In genomic region chr5:74630387-74631087, GRCh38 we compare ENCODE assay signal across 9 cellular contexts. TPM values are rescaled to one million over a fixed set of nuclear protein-coding genes. Genes with fewer than 3 reads are reported as not detected.
DNase-seq lines count a peak whose midpoint lies in the region; ATAC-seq and TF ChIP-seq lines count a peak whose summit lies in the region.
"Had no signal": no experiment of that assay in that cellular context is flagged by ENCODE, and none has a peak within 500 bp of the region (broad histone marks: within the 10 kb centered on the region; RNA-seq: fewer than 3 reads in every experiment).

No MANE protein-coding gene starts in this region.

- WGBS in esophagus squamous epithelium, 2 donors = 60 to 67% methylated on average over 7 of the region's 7 CpGs
- WGBS in tibial nerve, 2 donors = 64 to 68% methylated on average over 7 of the region's 7 CpGs

- H3K9me3 Mint-ChIP-seq in activated CD4-positive, alpha-beta T cell treated with anti-CD3 and anti-CD28 coated beads for 36 hours (ENCODE audit: low read depth) = no peaks in the 10 kb centered on the region
- H3K9me3 Mint-ChIP-seq: mesothelial cell of epicardium had no signal

- no peak overlapping the region for H3K4me3 Mint-ChIP-seq in activated CD4-positive, alpha-beta T cell treated with anti-CD3 and anti-CD28 coated beads for 36 hours
- H3K4me3 Mint-ChIP-seq: mesothelial cell of epicardium had no signal

- TF ChIP-seq CTCF in Panc1 (IDR thresholded peaks at IDR 0.05) (no peak), esophagus squamous epithelium (IDR thresholded peaks at IDR 0.05) (no peak), tibial nerve (IDR thresholded peaks at IDR 0.05) (no peak), BE2C (IDR thresholded peaks at IDR 0.05; ENCODE audit: low read depth, low read length) (no peak)

- H3K4me3 ChIP-seq in Panc1 (ENCODE audit: low read depth in 2 of 2, low read length in 2 of 2) (peak overlapping the region in 1 of 2 experiments; percentile 41; a peak in 2 of 4 replicates), esophagus squamous epithelium (no peak overlapping the region), tibial nerve (no peak overlapping the region), BE2C (ENCODE audit: low read depth, low read length) (no peak overlapping the region)

- in situ Hi-C loops in Panc1 (cut with HindIII; ENCODE audit: low pct_unique_long_range_greater_than_20kb, low sequenced_read_pairs) = no loop called here

- H3K4me1 ChIP-seq in Panc1 (ENCODE audit: control insufficient read depth, insufficient read depth, low read length) (peaks cover 64% of the 10 kb centered on the region), esophagus squamous epithelium (peaks cover 0 to 70% (median 12%) of the 10 kb centered on the region in 3 donors), tibial nerve (peaks cover 0 to 16% (median 5%) of the 10 kb centered on the region in 4 donors), BE2C (peaks cover 33% of the 10 kb centered on the region)

- peak overlapping the region; percentile 93 for H3K27ac ChIP-seq in Panc1 (ENCODE audit: low read length)
- peak overlapping the region; percentile 46 to 76 (median 68) for H3K27ac ChIP-seq in esophagus squamous epithelium
- H3K27ac ChIP-seq in tibial nerve = no peak overlapping the region

- peaks cover 31% of the 10 kb centered on the region for H3K4me1 Mint-ChIP-seq in activated CD4-positive, alpha-beta T cell treated with anti-CD3 and anti-CD28 coated beads for 36 hours

- no peak for TF ChIP-seq EP300 in tibial nerve (IDR thresholded peaks at IDR 0.05)

- CTCF ChIA-PET in activated CD4-positive, alpha-beta T cell treated with anti-CD3 and anti-CD28 coated beads for 36 hours (lab: Charles Lee) = interaction anchor here (0.9 kb wide), 1 partner anchor 12 kb away, joined by 4 read pairs; no protein-coding TSS in a partner anchor
- CTCF ChIA-PET in Panc1 (lab: Charles Lee) = interaction anchor here (0.7 kb wide), 2 partner anchors 512 to 724 kb away, joined by 4 to 8 read pairs; no protein-coding TSS in a partner anchor

- H3K9me3 ChIP-seq in Panc1 (ENCODE audit: control insufficient read depth, insufficient read depth, low read depth, low read length) (no peaks in the 10 kb centered on the region), esophagus squamous epithelium (no peaks in the 10 kb centered on the region), tibial nerve (no peaks in the 10 kb centered on the region), BE2C (no peaks in the 10 kb centered on the region)

- POLR2A ChIA-PET in activated CD4-positive, alpha-beta T cell treated with anti-CD3 and anti-CD28 coated beads for 36 hours (lab: Charles Lee) = interaction anchor here (0.6 to 0.9 kb wide), 3 partner anchors 10 to 159 kb away, joined by 3 to 7 read pairs (median 3); partner anchors contain the start of gene ENC1
- POLR2A ChIA-PET in Panc1 (lab: Charles Lee) = no interaction called here

- no peaks in the 10 kb centered on the region for H3K36me3 Mint-ChIP-seq in activated CD4-positive, alpha-beta T cell treated with anti-CD3 and anti-CD28 coated beads for 36 hours (ENCODE audit: low read depth)

- intact Hi-C loops in activated CD4-positive, alpha-beta T cell treated with anti-CD3 and anti-CD28 coated beads for 36 hours (cut with DNase I, micrococcal nuclease) = loop anchor here (1.0 to 5.0 kb wide), 5 partner anchors 8 to 313 kb away; no protein-coding TSS in a partner anchor
- intact Hi-C loops in Panc1 (cut with micrococcal nuclease; ENCODE audit: unreplicated experiment) (no loop called here), esophagus squamous epithelium (cut with DNase I) (no loop called here)

- H3K27me3 ChIP-seq in Panc1 (ENCODE audit: control insufficient read depth, insufficient read depth, low read length) = no peaks in the 10 kb centered on the region
- H3K27me3 ChIP-seq in esophagus squamous epithelium = no peaks in the 10 kb centered on the region
- no peaks in the 10 kb centered on the region for H3K27me3 ChIP-seq in tibial nerve
- H3K27me3 ChIP-seq in BE2C = no peaks in the 10 kb centered on the region

- no peak overlapping the region for H3K27ac Mint-ChIP-seq in activated CD4-positive, alpha-beta T cell treated with anti-CD3 and anti-CD28 coated beads for 36 hours

- peak; percentile 56 for DNase-seq in activated CD4-positive, alpha-beta T cell treated with anti-CD3 and anti-CD28 coated beads for 36 hours
- DNase-seq in activated CD4-positive, alpha-beta T cell treated with anti-CD3 and anti-CD28 coated beads for 1 hour = no peak
- peak; percentile 87 for DNase-seq in Panc1 (ENCODE audit: low read depth, low spot score)
- DNase-seq in esophagus squamous epithelium (lab: John Stamatoyannopoulos, UW) = no peak
- DNase-seq in renal cortical epithelial cell (ENCODE audit: low read depth) = peak; percentile 88
- DNase-seq in tibial nerve (ENCODE audit: low spot score in 2 of 2) = no peak
- DNase-seq in BE2C = no peak

- peaks cover 9% of the 10 kb centered on the region for H3K27me3 Mint-ChIP-seq in activated CD4-positive, alpha-beta T cell treated with anti-CD3 and anti-CD28 coated beads for 36 hours

- ATAC-seq in activated CD4-positive, alpha-beta T cell treated with anti-CD3 and anti-CD28 coated beads for 36 hours = peak; percentile 69
- ATAC-seq in Panc1 (peak; percentile 76), GM21515 (IDR thresholded peaks at IDR 0.05; ENCODE audit: unreplicated experiment) (no peak)

- no TSS peak for BruUV-seq in Panc1 (replicated peaks; lab: Mats Ljungman, UMichigan)

- TF ChIP-seq POLR2A in esophagus squamous epithelium (IDR thresholded peaks at IDR 0.05) = no peak
- no peak for TF ChIP-seq POLR2A in tibial nerve (IDR thresholded peaks at IDR 0.05)

- H3K36me3 ChIP-seq in Panc1 (ENCODE audit: control insufficient read depth, insufficient read depth, low read length) (peaks cover 3% of the 10 kb centered on the region; the same call in 1 of the 2 replicates), esophagus squamous epithelium (peaks cover 0 to 32% (median 0%) of the 10 kb centered on the region in 3 donors), tibial nerve (peaks cover 0 to 7% (median 0%) of the 10 kb centered on the region in 3 donors), BE2C (peaks cover 65% of the 10 kb centered on the region)

RNA-seq across cellular contexts. Expression of gene ENC1, which starts 10.0 kb away (rescaled TPM):
- total RNA-seq in activated CD4-positive, alpha-beta T cell treated with anti-CD3 and anti-CD28 coated beads for 36 hours = under 1 TPM; 0.48 to 0.67 TPM
- 37.0 TPM for total RNA-seq in Panc1 (2021; ENCODE audit: unreplicated experiment)
- 26.9 TPM for polyA plus RNA-seq in Panc1 (2012; ENCODE audit: insufficient read length)
- total RNA-seq in esophagus squamous epithelium = 1 to 10 TPM; 3.8 to 6.4 (median 3.9) TPM
- total RNA-seq in renal cortical epithelial cell = 44.5 and 219 TPM in 2 replicates
- 10 to 100 TPM in 2 of 4 donors, 1 to 10 TPM in 2; 4.0 to 11.7 (median 7.7) TPM for total RNA-seq in tibial nerve
- 29.6 TPM for polyA plus RNA-seq in BE2C (2012; ENCODE audit: insufficient read depth, insufficient read length, low read depth)

RNA-seq across cellular contexts. Expression of gene HEXB, which starts 54.5 kb away (rescaled TPM):
- total RNA-seq in activated CD4-positive, alpha-beta T cell treated with anti-CD3 and anti-CD28 coated beads for 36 hours = 10 to 100 TPM; 42.6 to 47.6 TPM
- total RNA-seq in Panc1 (2021; ENCODE audit: unreplicated experiment) (248 TPM), esophagus squamous epithelium (10 to 100 TPM; 26.7 to 76.4 (median 62.1) TPM), renal cortical epithelial cell (99.8 and 127 TPM in 2 replicates), tibial nerve (100 to 1,000 TPM in 3 of 4 donors, 10 to 100 TPM in 1; 79.1 to 166 (median 129) TPM)
- polyA plus RNA-seq in Panc1 (2012; ENCODE audit: insufficient read length) = 123 TPM
- 23.6 TPM for polyA plus RNA-seq in BE2C (2012; ENCODE audit: insufficient read depth, insufficient read length, low read depth)

Comparison
In these comparisons a context has a peak if more than half of its experiments do, and no peak if none do; other contexts are left out.
1. DNase-seq: peak in activated CD4-positive, alpha-beta T cell treated with anti-CD3 and anti-CD28 coated beads for 36 hours (single experiment), Panc1 (single experiment) and renal cortical epithelial cell (single experiment); none in activated CD4-positive, alpha-beta T cell treated with anti-CD3 and anti-CD28 coated beads for 1 hour (single experiment), esophagus squamous epithelium (single experiment), tibial nerve (0 of 2) and BE2C (single experiment).
2. H3K27ac ChIP-seq: peak in Panc1 (single experiment) and esophagus squamous epithelium (4 of 4); none in tibial nerve (0 of 4).
3. intact Hi-C loops: an anchor here in activated CD4-positive, alpha-beta T cell treated with anti-CD3 and anti-CD28 coated beads for 36 hours (1.0 to 5.0 kb wide); none called in Panc1 and esophagus squamous epithelium.